Comparison of ENCODE assay signal across 8 cellular contexts in genomic region chr5:134411546-134412266, GRCh38. TPM values are rescaled to one million over a fixed set of nuclear protein-coding genes. Genes with fewer than 3 reads are reported as not detected.
A peak's percentile ranks its signal among the peaks of the same experiment; 100 is the strongest.
DNase-seq lines count a peak whose midpoint lies in the region; ATAC-seq and TF ChIP-seq lines count a peak whose summit lies in the region.

A gene with protein sequence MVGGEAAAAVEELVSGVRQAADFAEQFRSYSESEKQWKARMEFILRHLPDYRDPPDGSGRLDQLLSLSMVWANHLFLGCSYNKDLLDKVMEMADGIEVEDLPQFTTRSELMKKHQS (minus strand): TSS chr5:134411881. CDS start chr5:134411854, 27 bp downstream.

- ATAC-seq in GM18498 (IDR thresholded peaks at IDR 0.05; ENCODE audit: unreplicated experiment): peak; percentile 97
- ATAC-seq in HG02852 (IDR thresholded peaks at IDR 0.05; ENCODE audit: unreplicated experiment): peak; percentile 98
- ATAC-seq in left ventricle myocardium superior: peak; percentile 100

- no peaks in the 10 kb centered on the region for H3K27me3 ChIP-seq in uterus

- peak within 1 kb of the TSS; percentile 93 for H3K27ac ChIP-seq in angular gyrus (ENCODE audit: low read depth, low read length)
- peak within 1 kb of the TSS; percentile 83 to 90 for H3K27ac ChIP-seq in uterus

- TF ChIP-seq CTCF in uterus (IDR thresholded peaks at IDR 0.05): peak; percentile 93 to 97 (median 94)

- DNase-seq in NCI-H1436 treated with DMSO at 0.1 percent for 48 hours (lab: John Stamatoyannopoulos, UW) (peak; percentile 54), T-helper 2 cell (peak; percentile 71 to 93 (median 83)), left ventricle myocardium superior (peak; percentile 96), putamen (ENCODE audit: low spot score) (peak; percentile 89), uterus (peak; percentile 88 to 91)

- TF ChIP-seq POLR2A in uterus (IDR thresholded peaks at IDR 0.05): peak; percentile 2 to 66

- H3K4me1 ChIP-seq in uterus: peaks cover 0 to 4% of the 10 kb centered on the region in 2 donors

- H3K4me3 ChIP-seq in uterus: peak within 1 kb of the TSS; percentile 68 to 80

- H3K36me3 ChIP-seq in uterus: no peaks in the 10 kb centered on the region

- intact Hi-C loops in left ventricle myocardium superior (cut with micrococcal nuclease) (no loop called here), uterus (cut with DNase I; ENCODE audit: low total_unique reads) (loop anchor here (5.0 to 10.0 kb wide), 2 partner anchors 53 to 116 kb away; partner anchors contain the start of gene JADE2)

- no peaks in the 10 kb centered on the region for H3K9me3 ChIP-seq in uterus

RNA-seq across cellular contexts. Expression of the gene that starts here (rescaled TPM):
- total RNA-seq in left ventricle myocardium superior (46.0 TPM), uterus (10 to 100 TPM in 3 of 4 donors, not detected in 1; 20.9 to 26.1 (median 24.5) TPM)

Comparison
In these comparisons a context has a peak if more than half of its experiments do, and no peak if none do; other contexts are left out.
1. Peak in every context shown above with its lines: DNase-seq, ATAC-seq, H3K4me3 ChIP-seq and H3K27ac ChIP-seq.